In the genomic region with DNA sequence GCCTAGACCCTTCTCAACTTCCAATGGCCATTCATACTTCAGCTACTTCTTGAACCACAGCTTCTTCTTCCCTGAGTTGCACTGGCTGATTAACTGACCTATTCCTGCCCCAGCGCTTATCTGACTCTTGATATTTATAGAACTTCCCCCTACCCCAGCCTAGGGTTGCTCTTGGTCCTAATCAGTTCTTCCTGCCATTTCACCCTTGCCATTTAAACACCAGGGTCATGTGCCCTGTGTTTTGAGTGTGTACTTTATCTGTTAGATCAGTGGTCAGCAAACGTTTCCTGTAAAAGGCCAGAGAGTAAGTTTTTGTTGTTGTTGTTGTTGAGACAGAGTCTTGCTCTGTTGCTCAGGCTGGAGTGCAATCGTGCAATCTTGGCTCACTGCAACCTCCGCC, we compare ENCODE assay signal across 26 cellular contexts.
"Had no signal": no experiment of that assay in that cellular context is flagged by ENCODE, and none has a peak within 500 bp of the region (broad histone marks: within the 10 kb centered on the region; RNA-seq: fewer than 3 reads in every experiment).

No MANE protein-coding gene starts in this region.

- H3K4me3 Mint-ChIP-seq: activated CD4-positive, alpha-beta T cell treated with anti-CD3 and anti-CD28 coated beads for 36 hours; activated naive CD8-positive, alpha-beta T cell treated with anti-CD3 and anti-CD28 coated beads, Interleukin-2, amount 50 U/mL, for 24 hours; activated T-cell treated with anti-CD3 and anti-CD28 coated beads, Interleukin-2, amount 50 U/mL, for 4 hours had no signal

- H3K27ac Mint-ChIP-seq: activated CD4-positive, alpha-beta T cell treated with anti-CD3 and anti-CD28 coated beads for 36 hours; activated naive CD4-positive, alpha-beta T cell treated with anti-CD3 and anti-CD28 coated beads, Interleukin-2, amount 50 U/mL, for 72 hours; activated naive CD8-positive, alpha-beta T cell treated with anti-CD3 and anti-CD28 coated beads, Interleukin-2, amount 50 U/mL, for 24 hours had no signal

- DNase-seq: activated CD4-positive, alpha-beta T cell treated with anti-CD3 and anti-CD28 coated beads for 36 hours; activated CD4-positive, alpha-beta T cell treated with anti-CD3 and anti-CD28 coated beads, Interleukin-2, amount 50 U/mL, for 4 hours; activated effector memory CD4-positive, alpha-beta T cell treated with anti-CD3 and anti-CD28 coated beads, Interleukin-2, amount 50 U/mL, for 16 hours; activated naive CD4-positive, alpha-beta T cell treated with Interleukin-2 at 50 U/mL for 16 hours; activated naive CD8-positive, alpha-beta T cell treated with anti-CD3 and anti-CD28 coated beads, Interleukin-2, amount 50 U/mL, for 24 hours; activated T-cell treated with anti-CD3 and anti-CD28 coated beads, Interleukin-2, amount 50 U/mL, for 4 hours; amniotic stem cell; body of pancreas; central memory CD4-positive, alpha-beta T cell; Karpas-422; MM.1S; NCI-H1048; NCI-H1930; NCI-H2171; NCI-H2227 treated with DMSO at 0.1 percent for 48 hours; NCI-H446 treated with DMSO at 0.1 percent for 48 hours; NCI-H526; NCI-H82; RPMI8226; SK-N-SH; WERI-Rb-1 had no signal

- FAIRE-seq: bronchial epithelial cell had no signal

- H3K27me3 ChIP-seq: ascending aorta, body of pancreas had no signal

- H3K4me1 Mint-ChIP-seq: activated CD4-positive, alpha-beta T cell treated with anti-CD3 and anti-CD28 coated beads for 36 hours; activated naive CD8-positive, alpha-beta T cell treated with anti-CD3 and anti-CD28 coated beads, Interleukin-2, amount 50 U/mL, for 24 hours had no signal

- ATAC-seq: activated CD4-positive, alpha-beta T cell treated with anti-CD3 and anti-CD28 coated beads for 36 hours; activated naive CD4-positive, alpha-beta T cell treated with anti-CD3 and anti-CD28 coated beads, Interleukin-2, amount 50 U/mL, for 72 hours; activated naive CD8-positive, alpha-beta T cell treated with anti-CD3 and anti-CD28 coated beads, Interleukin-2, amount 50 U/mL, for 24 hours; activated T-cell treated with anti-CD3 and anti-CD28 coated beads, Interleukin-2, amount 50 U/mL, for 4 hours; body of pancreas; Panc1; Right ventricle myocardium inferior had no signal

- H3K36me3 ChIP-seq: ascending aorta, WERI-Rb-1 had no signal

- H3K9me3 Mint-ChIP-seq: activated naive CD8-positive, alpha-beta T cell treated with anti-CD3 and anti-CD28 coated beads, Interleukin-2, amount 50 U/mL, for 24 hours; activated T-cell treated with anti-CD3 and anti-CD28 coated beads, Interleukin-2, amount 50 U/mL, for 4 hours had no signal

- H3K9me3 ChIP-seq: ascending aorta, body of pancreas, SK-N-SH had no signal

- H3K4me3 ChIP-seq: ascending aorta, body of pancreas had no signal

- H3K4me2 ChIP-seq: SK-N-SH had no signal

- H3K27me3 Mint-ChIP-seq: activated CD4-positive, alpha-beta T cell treated with anti-CD3 and anti-CD28 coated beads for 36 hours; activated naive CD8-positive, alpha-beta T cell treated with anti-CD3 and anti-CD28 coated beads, Interleukin-2, amount 50 U/mL, for 24 hours had no signal

- H3K9ac ChIP-seq: SK-N-SH had no signal

- H3K4me1 ChIP-seq: ascending aorta, body of pancreas had no signal

- H3K27ac ChIP-seq: ascending aorta, body of pancreas, WERI-Rb-1 had no signal
